In the genomic region with DNA sequence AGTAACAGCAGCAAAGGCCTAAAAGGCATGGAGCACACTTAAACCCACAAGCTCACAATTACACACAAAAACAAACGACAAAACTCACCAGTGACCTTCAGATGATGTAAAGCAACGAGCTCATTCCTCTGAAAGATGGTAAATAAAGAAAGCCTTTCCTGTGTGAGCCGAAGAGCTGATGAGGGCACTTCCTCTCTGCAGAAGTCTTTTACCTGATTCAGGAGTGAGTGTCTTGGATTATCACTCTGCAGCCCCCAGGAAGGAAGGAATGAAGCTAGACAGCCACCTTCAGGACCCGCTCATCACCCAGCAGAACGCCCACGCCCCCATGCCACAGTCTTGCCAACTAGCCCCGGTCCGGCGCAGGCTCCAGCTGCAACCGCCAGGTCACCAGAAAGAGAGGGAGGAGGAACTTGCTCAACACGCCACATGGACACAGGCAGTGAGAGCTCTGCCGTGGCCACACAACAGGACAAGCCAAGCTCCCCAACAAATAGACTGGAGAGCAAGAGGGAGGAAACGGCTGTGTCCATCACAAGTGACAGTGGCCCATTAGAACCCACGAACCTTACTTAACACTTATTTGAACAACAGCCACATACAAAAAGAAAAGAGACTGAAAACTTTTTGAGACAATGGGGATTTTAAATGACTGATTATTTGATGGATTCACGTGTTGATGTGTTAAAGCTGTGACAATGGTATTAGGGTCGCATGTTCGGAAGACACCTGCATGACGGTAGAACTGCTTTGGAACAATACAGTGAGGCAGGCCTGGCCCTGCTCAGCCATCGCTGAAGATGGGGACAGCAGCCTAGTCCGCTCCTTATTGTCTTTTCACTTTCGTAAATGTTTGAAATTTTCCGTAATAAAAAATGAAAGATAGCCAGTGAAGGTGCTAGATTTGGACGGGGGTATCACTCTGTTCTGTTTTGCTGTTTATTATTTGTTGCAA, we compare ENCODE assay signal across 11 cellular contexts.
DNase-seq lines count a peak whose midpoint lies in the region; ATAC-seq and TF ChIP-seq lines count a peak whose summit lies in the region.
"Had no signal": no experiment of that assay in that cellular context is flagged by ENCODE, and none has a peak within 500 bp of the region (broad histone marks: within the 10 kb centered on the region; RNA-seq: fewer than 3 reads in every experiment).

No MANE protein-coding gene starts in this region.

- peak overlapping the region; percentile 6; the same call in 1 of the 2 replicates for H3K9ac ChIP-seq in IMR-90 (ENCODE audit: low read depth, low read length)

- peak overlapping the region; percentile 65 to 96 (median 87) for H3K27ac Mint-ChIP-seq in brain
- peak overlapping the region; percentile 70 for H3K27ac Mint-ChIP-seq in neural crest cell (ENCODE audit: unreplicated experiment)

- H4K8ac ChIP-seq in IMR-90 (ENCODE audit: low read depth in 2 of 2, low read length in 2 of 2): peak overlapping the region; percentile 52 to 76; a peak in 2 of 4 replicates

- in situ Hi-C loops in IMR-90 (cut with MboI; ENCODE audit: low sequenced_read_pairs) (loop anchor here (10.0 kb wide), 1 partner anchor 121 kb away; no protein-coding TSS in a partner anchor), HAP-1 (cut with MboI; ENCODE audit: low sequenced_read_pairs) (no loop called here)

- peak overlapping the region; percentile 79; the same call in 1 of the 2 replicates for H4K91ac ChIP-seq in IMR-90 (ENCODE audit: insufficient read depth, low read depth, low read length)

- dilution Hi-C loops in IMR-90 (cut with HindIII; ENCODE audit: low sequenced_read_pairs, unreplicated experiment): no loop called here

- TF ChIP-seq CTCF in IMR-90 (conservative IDR thresholded peaks at IDR 0.05; ENCODE audit: low read depth, low read length) (no peak), brain (conservative IDR thresholded peaks at IDR 0.05) (no peak), neural crest cell (conservative IDR thresholded peaks at IDR 0.05) (no peak)

- H4K20me1 ChIP-seq in IMR-90 (ENCODE audit: insufficient read depth, low read length): no peaks in the 10 kb centered on the region

- peaks cover 40 to 83% of the 10 kb centered on the region in 2 experiments for H3K79me1 ChIP-seq in IMR-90 (ENCODE audit: low read depth in 1 of 2, low read length in 2 of 2)

- H3K4me3 ChIP-seq in IMR-90 (ENCODE audit: insufficient read depth, low read depth, low read length) (no peak overlapping the region), HAP-1 (no peak overlapping the region)

- peak overlapping the region; percentile 86 for H2BK5ac ChIP-seq in IMR-90 (ENCODE audit: low read depth, low read length, poor library complexity, severe bottlenecking)

- intact Hi-C loops in IMR-90 (cut with micrococcal nuclease): loop anchor here (2.0 kb wide), 1 partner anchor 51 kb away; no protein-coding TSS in a partner anchor

- no peaks in the 10 kb centered on the region for H3K9me3 ChIP-seq in IMR-90 (ENCODE audit: control insufficient read depth, insufficient read depth, low read length)
- no peaks in the 10 kb centered on the region for H3K9me3 ChIP-seq in HAP-1

- POLR2A ChIA-PET in IMR-90 (lab: Charles Lee; ENCODE audit: unreplicated experiment): no interaction called here

- peak overlapping the region; percentile 22; the same call in 1 of the 2 replicates for H2BK20ac ChIP-seq in IMR-90 (ENCODE audit: low read depth, low read length)

- H3K4ac ChIP-seq in IMR-90 (ENCODE audit: low read depth, low read length): peak overlapping the region; percentile 17

- no peak overlapping the region for H2AFZ ChIP-seq in IMR-90 (replicated peaks; ENCODE audit: low read length, poor library complexity)

- ATAC-seq in IMR-90 (ENCODE audit: low read depth): no peak
- no peak for ATAC-seq in HG02970 (IDR thresholded peaks at IDR 0.05; ENCODE audit: low FRiP score, unreplicated experiment)

- H3K36me3 ChIP-seq in IMR-90 (ENCODE audit: control insufficient read depth, insufficient read depth, low read length): no peaks in the 10 kb centered on the region
- no peaks in the 10 kb centered on the region for H3K36me3 ChIP-seq in HAP-1 (replicated peaks)
- H3K36me3 ChIP-seq: WERI-Rb-1 had no signal

- H3K27me3 ChIP-seq in IMR-90 (ENCODE audit: control insufficient read depth, insufficient read depth, low read length) (no peaks in the 10 kb centered on the region), HAP-1 (ENCODE audit: low read depth) (no peaks in the 10 kb centered on the region)

- peak overlapping the region; percentile 51; the same call in 2 of the 3 replicates for H2BK15ac ChIP-seq in IMR-90 (ENCODE audit: low read depth, low read length)

- TF ChIP-seq RAD21 in IMR-90 (IDR thresholded peaks at IDR 0.05; ENCODE audit: low read length): no peak

- H3K9me1 ChIP-seq in IMR-90 (ENCODE audit: insufficient read depth, low read length): peaks cover 18% of the 10 kb centered on the region

- peak overlapping the region; percentile 11 for H2AK9ac ChIP-seq in IMR-90 (replicated peaks; ENCODE audit: low read depth, low read length, poor library complexity)

- peak overlapping the region in 1 of 5 experiments; percentile 36 for H3K4me3 Mint-ChIP-seq in brain
- H3K4me3 Mint-ChIP-seq in neural crest cell: peak overlapping the region; percentile 6

- peak overlapping the region; percentile 82; the same call in 1 of the 2 replicates for H2BK120ac ChIP-seq in IMR-90 (ENCODE audit: low read depth, low read length)

- H3K4me2 ChIP-seq in IMR-90 (ENCODE audit: low read depth, low read length): no peak overlapping the region; the same call in 1 of the 2 replicates

- no peak overlapping the region; the same call in 1 of the 2 replicates for H3K23ac ChIP-seq in IMR-90 (ENCODE audit: low read depth, low read length)

- H3K27me3 Mint-ChIP-seq in brain (no peaks in the 10 kb centered on the region), neural crest cell (ENCODE audit: low read depth) (no peaks in the 10 kb centered on the region)

- H3K14ac ChIP-seq in IMR-90 (replicated peaks; ENCODE audit: low read depth, low read length): no peak overlapping the region

- DNase-seq in AML-193 (lab: John Stamatoyannopoulos, UW): peak; percentile 72 to 75
- DNase-seq in IMR-90: no peak
- no peak for DNase-seq in neural crest cell (ENCODE audit: low read depth, low spot score)
- no peak for DNase-seq in NCI-H146 treated with DMSO at 0.1 percent for 48 hours (lab: John Stamatoyannopoulos, UW; ENCODE audit: unreplicated experiment)
- no peak for DNase-seq in HAP-1 (ENCODE audit: low spot score in 2 of 2)
- no peak for DNase-seq in cerebellar cortex (ENCODE audit: low spot score)
- DNase-seq: DMS153, NCI-H69, WERI-Rb-1 had no signal

- peak overlapping the region; percentile 20; the same call in 1 of the 2 replicates for H3K27ac ChIP-seq in IMR-90 (ENCODE audit: insufficient read depth, low read length)

- H3K18ac ChIP-seq in IMR-90 (ENCODE audit: low read depth, low read length): peak overlapping the region; percentile 66; the same call in 1 of the 2 replicates

- CTCF ChIA-PET in IMR-90 (lab: Yijun Ruan, JAX): interaction anchor here (1.0 kb wide), 1 partner anchor 30 kb away, joined by 3 read pairs; no protein-coding TSS in a partner anchor

- H3K36me3 Mint-ChIP-seq in brain (no peaks in the 10 kb centered on the region), neural crest cell (ENCODE audit: low read depth) (no peaks in the 10 kb centered on the region)

- TF ChIP-seq POLR2A in IMR-90 (IDR thresholded peaks at IDR 0.05; ENCODE audit: low read depth, low read length): no peak

- no TSS peak for BruUV-seq in IMR-90 (replicated peaks; lab: Mats Ljungman, UMichigan)

- WGBS in IMR-90 (ENCODE audit: extremely low coverage in 2 of 2, insufficient read length in 1 of 2), 2 experiments: 100% methylated on average over 4 of the region's 23 CpGs; no CpG with 5 or more reads in 1 of the 2 experiments

- H3K56ac ChIP-seq in IMR-90 (ENCODE audit: extremely low read depth, insufficient read depth, low read length): no peak overlapping the region

- peak overlapping the region; percentile 79 for H2AK5ac ChIP-seq in IMR-90 (ENCODE audit: low read depth, low read length)

- H3K4me1 ChIP-seq in IMR-90 (ENCODE audit: control insufficient read depth, insufficient read depth, low read length): peaks cover 39% of the 10 kb centered on the region
- H3K4me1 ChIP-seq in HAP-1: no peaks in the 10 kb centered on the region; the same call in 1 of the 2 replicates

- H3K4me1 Mint-ChIP-seq in brain (no peaks in the 10 kb centered on the region), neural crest cell (peaks cover 77% of the 10 kb centered on the region)

- H4K5ac ChIP-seq in IMR-90 (ENCODE audit: low read depth, low read length): peak overlapping the region; percentile 55; the same call in 1 of the 2 replicates

- H3K9me3 Mint-ChIP-seq in brain (no peaks in the 10 kb centered on the region), neural crest cell (no peaks in the 10 kb centered on the region)

TF ChIP-seq in IMR-90, 13 proteins besides CTCF, POLR2A, EP300 and RAD21:
- TF ChIP-seq RFX5 (IDR thresholded peaks at IDR 0.05; ENCODE audit: low read depth, low read length) (no peak), MAFK (IDR thresholded peaks at IDR 0.05; ENCODE audit: low read depth, low read length) (no peak), NFE2L2 (IDR thresholded peaks at IDR 0.05; ENCODE audit: low read depth, low read length) (no peak), CEBPB (IDR thresholded peaks at IDR 0.05; ENCODE audit: low read depth, low read length) (no peak), BHLHE40 (IDR thresholded peaks at IDR 0.05; ENCODE audit: low read depth, low read length) (no peak), RCOR1 (IDR thresholded peaks at IDR 0.05; ENCODE audit: insufficient replicate concordance, low read length) (no peak), FOS (IDR thresholded peaks at IDR 0.05; ENCODE audit: low read depth, low read length) (no peak), SMC3 (IDR thresholded peaks at IDR 0.05; ENCODE audit: low read depth, low read length) (no peak)
- TF ChIP-seq, protein P1, sequence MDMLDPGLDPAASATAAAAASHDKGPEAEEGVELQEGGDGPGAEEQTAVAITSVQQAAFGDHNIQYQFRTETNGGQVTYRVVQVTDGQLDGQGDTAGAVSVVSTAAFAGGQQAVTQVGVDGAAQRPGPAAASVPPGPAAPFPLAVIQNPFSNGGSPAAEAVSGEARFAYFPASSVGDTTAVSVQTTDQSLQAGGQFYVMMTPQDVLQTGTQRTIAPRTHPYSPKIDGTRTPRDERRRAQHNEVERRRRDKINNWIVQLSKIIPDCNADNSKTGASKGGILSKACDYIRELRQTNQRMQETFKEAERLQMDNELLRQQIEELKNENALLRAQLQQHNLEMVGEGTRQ (IDR thresholded peaks at IDR 0.05; ENCODE audit: low read depth, low read length): no peak

Comparison
In these comparisons a context has a peak if more than half of its experiments do, and no peak if none do; other contexts are left out.
1. DNase-seq: peak in AML-193 (2 of 2); none in IMR-90 (single experiment), neural crest cell (single experiment), NCI-H146 treated with DMSO at 0.1 percent for 48 hours (single experiment), HAP-1 (0 of 2) and cerebellar cortex (single experiment).